In genomic region chr3:133106169-133106568, GRCh38 we compare ENCODE assay signal across 24 cellular contexts.
DNase-seq lines count a peak whose midpoint lies in the region; ATAC-seq, FAIRE-seq and TF ChIP-seq lines count a peak whose summit lies in the region.
"Had no signal": no experiment of that assay in that cellular context is flagged by ENCODE, and none has a peak within 500 bp of the region (broad histone marks: within the 10 kb centered on the region; RNA-seq: fewer than 3 reads in every experiment).

No MANE protein-coding gene starts in this region.

- WGBS in GM12878 (ENCODE audit: insufficient coverage, insufficient replicate concordance, low lambda C conversion rate, missing lambda C conversion rate), result 17% methylated on average over 1 of the region's 1 CpG

- CTCF ChIA-PET in GM12878 (lab: Yijun Ruan, JAX), result no interaction called here

- H3K4me2 ChIP-seq in GM12878 (ENCODE audit: control insufficient read depth, insufficient read depth), result no peak overlapping the region

- FAIRE-seq in GM12878 (lab: Jason Lieb, UNC), result peak; percentile 41
- FAIRE-seq: A204.1, GM12891, GM19239, H54, HTR-8/SVneo had no signal

- in situ Hi-C loops in GM12878 (cut with MboI), result no loop called here

- no peaks in the 10 kb centered on the region for H3K27me3 ChIP-seq in GM12878 (replicated peaks in 1 of 2; ENCODE audit: control insufficient read depth in 2 of 2, insufficient read depth in 2 of 2, low read length in 1 of 2)
- H3K27me3 ChIP-seq: BE2C had no signal

- H4K20me1 ChIP-seq in GM12878 (ENCODE audit: control insufficient read depth, insufficient read depth), result no peaks in the 10 kb centered on the region

- TF ChIP-seq EP300 in GM12878 (IDR thresholded peaks at IDR 0.05; ENCODE audit: borderline replicate concordance in 1 of 2, control insufficient read depth in 1 of 2, low read depth in 2 of 2, low read length in 2 of 2), result no peak

- no peaks in the 10 kb centered on the region for H3K4me1 ChIP-seq in GM12878 (ENCODE audit: control insufficient read depth, insufficient read depth, low read length)

- intact Hi-C loops in left cardiac atrium (cut with DNase I), result no loop called here
- intact Hi-C loops in cardiac septum (cut with DNase I), result no loop called here
- intact Hi-C loops in GM12878 (cut with micrococcal nuclease; ENCODE audit: unreplicated experiment), result no loop called here

- TF ChIP-seq CTCF in GM12878 (IDR thresholded peaks at IDR 0.05 in 2 of 3, conservative IDR thresholded peaks at IDR 0.05 in 1 of 3; ENCODE audit: control insufficient read depth in 2 of 3, extremely low read depth in 1 of 3, insufficient read depth in 1 of 3, low read depth in 3 of 3, low read length in 3 of 3), result no peak

- no peaks in the 10 kb centered on the region for H3K36me3 ChIP-seq in GM12878 (ENCODE audit: control insufficient read depth in 2 of 2, insufficient read depth in 2 of 2, low read length in 1 of 2)
- H3K36me3 ChIP-seq: BE2C had no signal

- no peak overlapping the region for H3K9ac ChIP-seq in GM12878 (ENCODE audit: control insufficient read depth, insufficient read depth, low read length)
- H3K9ac ChIP-seq: GM23248 had no signal

- no peaks in the 10 kb centered on the region for H3K79me2 ChIP-seq in GM12878 (ENCODE audit: control insufficient read depth, insufficient read depth, low read length)

- no peak for TF ChIP-seq RAD21 in GM12878 (IDR thresholded peaks at IDR 0.05; ENCODE audit: insufficient read depth, low read depth, low read length)

- ATAC-seq in left cardiac atrium, result peak; percentile 45 to 47
- ATAC-seq in GM12878, result no peak

- no peak overlapping the region for H3K4me3 ChIP-seq in GM12878
- H3K4me3 ChIP-seq: GM23248 had no signal

- BruUV-seq in GM12878 (replicated peaks; lab: Mats Ljungman, UMichigan), result no TSS peak

- SMC1A ChIA-PET in GM12878 (lab: Charles Lee; ENCODE audit: uncharacterized antibody, unreplicated experiment), result no interaction called here

- POLR2A ChIA-PET in GM12878 (lab: Charles Lee), result no interaction called here

- no peaks in the 10 kb centered on the region for H3K9me3 ChIP-seq in GM12878 (replicated peaks; ENCODE audit: control insufficient read depth, insufficient read depth, low read length)
- H3K9me3 ChIP-seq: BE2C had no signal

- H2AFZ ChIP-seq in GM12878 (ENCODE audit: control insufficient read depth, low read depth, low read length), result no peak overlapping the region
- H2AFZ ChIP-seq: GM23248 had no signal

- no peak for DNase-seq in left cardiac atrium
- DNase-seq in cardiac septum (ENCODE audit: low spot score), result no peak
- no peak for DNase-seq in GM12878 (ENCODE audit: low read depth, low spot score)
- peak; percentile 3 for DNase-seq in fibroblast of peridontal ligament (ENCODE audit: extremely low read depth)
- DNase-seq in activated T-cell treated with anti-CD3 and anti-CD28 coated beads, Interleukin-2, amount 50 U/mL, for 48 hours, result no peak
- DNase-seq in anterior cingulate cortex (lab: John Stamatoyannopoulos, UW), result no peak
- DNase-seq: ACHN; BE2C; C1 segment of cervical spinal cord; CD4-positive, CD25-positive, alpha-beta regulatory T cell; CD8-positive, alpha-beta memory T cell; COR-L47; DMS 273 treated with DMSO at 0.1 percent for 48 hours; DMS53; DND-41; EL; GM23248; HCEC 1CT; IMR-90 had no signal

- no peak for TF ChIP-seq POLR2A in GM12878 (IDR thresholded peaks at IDR 0.05; ENCODE audit: low read depth, low read length)

- no peak overlapping the region for H3K27ac ChIP-seq in GM12878 (ENCODE audit: control insufficient read depth, insufficient read depth)
- H3K27ac ChIP-seq: GM23248 had no signal

- RAD21 ChIA-PET in GM12878 (lab: Charles Lee; ENCODE audit: unreplicated experiment), result no interaction called here

TF ChIP-seq in GM12878, 131 proteins besides CTCF, POLR2A, EP300 and RAD21:
- TF ChIP-seq, protein P1, sequence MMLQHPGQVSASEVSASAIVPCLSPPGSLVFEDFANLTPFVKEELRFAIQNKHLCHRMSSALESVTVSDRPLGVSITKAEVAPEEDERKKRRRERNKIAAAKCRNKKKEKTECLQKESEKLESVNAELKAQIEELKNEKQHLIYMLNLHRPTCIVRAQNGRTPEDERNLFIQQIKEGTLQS (IDR thresholded peaks at IDR 0.05; ENCODE audit: borderline replicate concordance, extremely low read depth, low read depth, low read length), result no peak
- no peak for TF ChIP-seq TCF7 (IDR thresholded peaks at IDR 0.05; ENCODE audit: borderline replicate concordance)
- TF ChIP-seq CEBPB (IDR thresholded peaks at IDR 0.05; ENCODE audit: borderline replicate concordance in 1 of 2, low read depth in 2 of 2, low read length in 2 of 2), result no peak
- TF ChIP-seq, protein P2, sequence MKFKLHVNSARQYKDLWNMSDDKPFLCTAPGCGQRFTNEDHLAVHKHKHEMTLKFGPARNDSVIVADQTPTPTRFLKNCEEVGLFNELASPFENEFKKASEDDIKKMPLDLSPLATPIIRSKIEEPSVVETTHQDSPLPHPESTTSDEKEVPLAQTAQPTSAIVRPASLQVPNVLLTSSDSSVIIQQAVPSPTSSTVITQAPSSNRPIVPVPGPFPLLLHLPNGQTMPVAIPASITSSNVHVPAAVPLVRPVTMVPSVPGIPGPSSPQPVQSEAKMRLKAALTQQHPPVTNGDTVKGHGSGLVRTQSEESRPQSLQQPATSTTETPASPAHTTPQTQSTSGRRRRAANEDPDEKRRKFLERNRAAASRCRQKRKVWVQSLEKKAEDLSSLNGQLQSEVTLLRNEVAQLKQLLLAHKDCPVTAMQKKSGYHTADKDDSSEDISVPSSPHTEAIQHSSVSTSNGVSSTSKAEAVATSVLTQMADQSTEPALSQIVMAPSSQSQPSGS (IDR thresholded peaks at IDR 0.05; ENCODE audit: low read length), result no peak
- TF ChIP-seq BHLHE40 (IDR thresholded peaks at IDR 0.05; ENCODE audit: borderline replicate concordance in 1 of 2, low read depth in 2 of 2, low read length in 1 of 2), result no peak
- TF ChIP-seq NR2C1 (IDR thresholded peaks at IDR 0.05), result no peak
- no peak for TF ChIP-seq CHD4 (IDR thresholded peaks at IDR 0.05)
- no peak for TF ChIP-seq RELA (IDR thresholded peaks at IDR 0.05; ENCODE audit: borderline replicate concordance, partially characterized antibody)
- no peak for TF ChIP-seq ESRRA (IDR thresholded peaks at IDR 0.05; ENCODE audit: low read length)
- TF ChIP-seq HDAC6 (IDR thresholded peaks at IDR 0.05; ENCODE audit: unreplicated experiment), result no peak
- no peak for TF ChIP-seq PAX5 (IDR thresholded peaks at IDR 0.05; ENCODE audit: borderline replicate concordance, low read depth, low read length)
- TF ChIP-seq ZBTB33 (IDR thresholded peaks at IDR 0.05), result no peak
- no peak for TF ChIP-seq IRF4 (IDR thresholded peaks at IDR 0.05; ENCODE audit: low read depth, low read length)
